ENCODE assay signal across 9 cellular contexts in the genomic region with DNA sequence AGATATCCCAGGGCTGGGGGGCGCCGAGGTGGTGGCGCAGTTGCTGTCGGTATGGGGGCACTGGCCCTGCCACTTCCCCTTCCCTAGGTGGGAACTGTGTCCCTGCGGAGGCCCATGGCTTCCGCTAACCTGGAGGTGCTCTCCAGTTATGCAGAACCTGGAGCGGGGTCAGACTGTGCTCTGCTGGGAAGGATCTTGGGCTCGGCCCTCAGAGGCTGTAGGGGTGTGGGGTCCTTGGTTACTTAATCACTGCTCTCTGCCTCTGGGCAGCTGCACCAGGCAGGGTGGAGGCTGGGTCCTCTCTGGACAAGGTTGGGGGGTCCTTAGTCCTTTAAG. TPM values are rescaled to one million over a fixed set of nuclear protein-coding genes. Genes with fewer than 3 reads are reported as not detected.
A peak's percentile ranks its signal among the peaks of the same experiment; 100 is the strongest.
DNase-seq lines count a peak whose midpoint lies in the region; ATAC-seq and TF ChIP-seq lines count a peak whose summit lies in the region.
"Had no signal": no experiment of that assay in that cellular context is flagged by ENCODE, and none has a peak within 500 bp of the region (broad histone marks: within the 10 kb centered on the region; RNA-seq: fewer than 3 reads in every experiment).

No MANE protein-coding gene starts in this region.

- H3K27me3 ChIP-seq in HUES6 (ENCODE audit: control insufficient read depth, insufficient read depth, low read length) (no peaks in the 10 kb centered on the region), mammary epithelial cell (ENCODE audit: insufficient read depth, low read length) (no peaks in the 10 kb centered on the region), mesenchymal stem cell (ENCODE audit: control insufficient read depth in 1 of 2, insufficient read depth in 1 of 2, low read length in 2 of 2) (no peaks in the 10 kb centered on the region), stomach smooth muscle (ENCODE audit: control insufficient read depth in 1 of 2, insufficient read depth in 2 of 2, low read length in 2 of 2) (no peaks in the 10 kb centered on the region)

- peak overlapping the region; percentile 34 for H3K9ac ChIP-seq in HUES6 (ENCODE audit: low read length)
- H3K9ac ChIP-seq in mammary epithelial cell (ENCODE audit: insufficient read depth, low read length): no peak overlapping the region
- H3K9ac ChIP-seq in mesenchymal stem cell (ENCODE audit: low read length): peak overlapping the region; percentile 95
- H3K9ac ChIP-seq in stomach smooth muscle (ENCODE audit: low read length in 2 of 2): peak overlapping the region; percentile 42 to 47

- H3K9me3 ChIP-seq in HUES6 (ENCODE audit: control insufficient read depth, insufficient read depth, low read depth, low read length): no peaks in the 10 kb centered on the region
- H3K9me3 ChIP-seq in mammary epithelial cell (replicated peaks; ENCODE audit: insufficient read depth, low read length): no peaks in the 10 kb centered on the region
- no peaks in the 10 kb centered on the region for H3K9me3 ChIP-seq in mesenchymal stem cell (ENCODE audit: control insufficient read depth, low read length)
- no peaks in the 10 kb centered on the region for H3K9me3 ChIP-seq in stomach smooth muscle (ENCODE audit: control insufficient read depth in 2 of 2, low read length in 2 of 2)

- H3K23ac ChIP-seq in mesenchymal stem cell (ENCODE audit: low read length in 2 of 2): no peak overlapping the region

- H3K36me3 ChIP-seq in HUES6 (ENCODE audit: control insufficient read depth, insufficient read depth, low read length): peaks cover 13% of the 10 kb centered on the region; the same call in 1 of the 2 replicates
- H3K36me3 ChIP-seq in mammary epithelial cell (ENCODE audit: insufficient read depth, low read length): no peaks in the 10 kb centered on the region
- H3K36me3 ChIP-seq in mesenchymal stem cell (ENCODE audit: control insufficient read depth in 1 of 2, insufficient read depth in 2 of 2, low read depth in 1 of 2, low read length in 2 of 2): peaks cover 41 to 46% of the 10 kb centered on the region in 2 experiments
- peaks cover 0 to 2% of the 10 kb centered on the region in 2 donors for H3K36me3 ChIP-seq in stomach smooth muscle (ENCODE audit: control insufficient read depth in 2 of 2, insufficient read depth in 2 of 2, low read length in 2 of 2)

- no TSS peak for BruUV-seq in mammary epithelial cell (replicated peaks; lab: Mats Ljungman, UMichigan)

- no peak for DNase-seq in mammary epithelial cell
- no peak for DNase-seq in mesenchymal stem cell
- no peak for DNase-seq in T-helper 2 cell treated with Interferon-gamma antibody and Interleukin-4, amounts not matched to agents 5 μg/mL and 100 μg/mL, for 36 hours (ENCODE audit: low spot score)
- no peak for DNase-seq in EL
- DNase-seq in NCI-H345 (lab: John Stamatoyannopoulos, UW): no peak
- DNase-seq: activated CD8-positive, alpha-beta memory T cell treated with anti-CD3 and anti-CD28 coated beads for 24 hours had no signal

- H3K18ac ChIP-seq in mesenchymal stem cell (ENCODE audit: low read depth in 1 of 2, low read length in 2 of 2): peak overlapping the region; percentile 89 to 96

- 82% methylated on average over 7 of the region's 8 CpGs for WGBS in mammary epithelial cell (ENCODE audit: low coverage, missing lambda C conversion rate)
- 79% methylated on average over 8 of the region's 8 CpGs for WGBS in mesenchymal stem cell

- CTCF ChIA-PET in mammary epithelial cell (lab: Charles Lee; ENCODE audit: low non-redundant PET): no interaction called here

- H3K27ac Mint-ChIP-seq in T-helper 2 cell treated with Interferon-gamma antibody and Interleukin-4, amounts not matched to agents 5 μg/mL and 100 μg/mL, for 36 hours: no peak overlapping the region

- peaks cover 69% of the 10 kb centered on the region for H3K79me2 ChIP-seq in mammary epithelial cell (ENCODE audit: insufficient read depth, low read length)

- H3K27ac ChIP-seq in HUES6 (ENCODE audit: low read depth, low read length) (no peak overlapping the region), mammary epithelial cell (ENCODE audit: insufficient read depth, low read depth, low read length) (no peak overlapping the region), mesenchymal stem cell (ENCODE audit: low read length, poor library complexity, severe bottlenecking) (peak overlapping the region; percentile 69), stomach smooth muscle (ENCODE audit: low read length) (peak overlapping the region; percentile 37)

- H3K4me3 Mint-ChIP-seq in T-helper 2 cell treated with Interferon-gamma antibody and Interleukin-4, amounts not matched to agents 5 μg/mL and 100 μg/mL, for 36 hours: no peak overlapping the region

- H2BK5ac ChIP-seq in mesenchymal stem cell (ENCODE audit: low read depth, low read length, poor library complexity, severe bottlenecking): no peak overlapping the region

- H3K9me3 Mint-ChIP-seq in T-helper 2 cell treated with Interferon-gamma antibody and Interleukin-4, amounts not matched to agents 5 μg/mL and 100 μg/mL, for 36 hours: no peaks in the 10 kb centered on the region

- peak overlapping the region; percentile 97 for H3K4me2 ChIP-seq in mammary epithelial cell (ENCODE audit: insufficient read depth, low read depth, low read length)
- H3K4me2 ChIP-seq in mesenchymal stem cell (ENCODE audit: low read length, poor library complexity, severe bottlenecking): peak overlapping the region; percentile 71

- no peak for ATAC-seq in GM19035 (IDR thresholded peaks at IDR 0.05; ENCODE audit: unreplicated experiment)

- H3K4me1 Mint-ChIP-seq in T-helper 2 cell treated with Interferon-gamma antibody and Interleukin-4, amounts not matched to agents 5 μg/mL and 100 μg/mL, for 36 hours (ENCODE audit: low read depth): peaks cover 18% of the 10 kb centered on the region

- H3K4me3 ChIP-seq in HUES6 (ENCODE audit: low read depth, low read length): peak overlapping the region; percentile 19; the same call in 1 of the 2 replicates
- H3K4me3 ChIP-seq in mammary epithelial cell (replicated peaks in 1 of 3; ENCODE audit: insufficient read depth in 1 of 3, low read depth in 2 of 3, low read length in 3 of 3): peak overlapping the region in 2 of 3 experiments; percentile 35 to 81
- peak overlapping the region; percentile 30 to 91 for H3K4me3 ChIP-seq in mesenchymal stem cell (ENCODE audit: insufficient read depth in 1 of 2, low read depth in 1 of 2, low read length in 2 of 2)
- peak overlapping the region; percentile 85 to 89 for H3K4me3 ChIP-seq in stomach smooth muscle (ENCODE audit: low read length in 2 of 2)

- H2BK15ac ChIP-seq in mesenchymal stem cell (ENCODE audit: low read depth, poor library complexity, severe bottlenecking): no peak overlapping the region

- TF ChIP-seq CTCF in mammary epithelial cell (conservative IDR thresholded peaks at IDR 0.05 in 1 of 2, IDR thresholded peaks at IDR 0.05 in 1 of 2; ENCODE audit: extremely low read depth in 1 of 2, insufficient read depth in 1 of 2, low read depth in 1 of 2, low read length in 2 of 2): no peak

- H3K4me1 ChIP-seq in HUES6 (ENCODE audit: control insufficient read depth, insufficient read depth, low read length) (peaks cover 50% of the 10 kb centered on the region), mammary epithelial cell (ENCODE audit: insufficient read depth, low read length) (peaks cover 72% of the 10 kb centered on the region), mesenchymal stem cell (ENCODE audit: control insufficient read depth, insufficient read depth, low read depth, low read length) (peaks cover 55% of the 10 kb centered on the region), stomach smooth muscle (ENCODE audit: control insufficient read depth, insufficient read depth, low read length) (peaks cover 66% of the 10 kb centered on the region)

- no peaks in the 10 kb centered on the region for H3K27me3 Mint-ChIP-seq in T-helper 2 cell treated with Interferon-gamma antibody and Interleukin-4, amounts not matched to agents 5 μg/mL and 100 μg/mL, for 36 hours (ENCODE audit: low read depth)

- H3K36me3 Mint-ChIP-seq in T-helper 2 cell treated with Interferon-gamma antibody and Interleukin-4, amounts not matched to agents 5 μg/mL and 100 μg/mL, for 36 hours (ENCODE audit: low read depth): peaks cover 5% of the 10 kb centered on the region

- H4K8ac ChIP-seq in mesenchymal stem cell (ENCODE audit: low read length): peak overlapping the region; percentile 21

- H3K79me1 ChIP-seq in mesenchymal stem cell (replicated peaks; ENCODE audit: low read length, poor library complexity, severe bottlenecking): peaks cover 2% of the 10 kb centered on the region

- intact Hi-C loops in mammary epithelial cell (cut with micrococcal nuclease): loop anchor here (10.0 kb wide), 1 partner anchor 179 kb away; a partner anchor contains a TSS

- peak overlapping the region; percentile 57 for H2BK120ac ChIP-seq in mesenchymal stem cell (ENCODE audit: low read depth, low read length)

- in situ Hi-C loops in mammary epithelial cell (cut with MboI; ENCODE audit: low sequenced_read_pairs in 2 of 2): loop anchor here (25.0 kb wide), 1 partner anchor 553 kb away; no protein-coding TSS in a partner anchor

- dilution Hi-C loops in mammary epithelial cell (cut with HindIII; ENCODE audit: low sequenced_read_pairs): no loop called here

- peak overlapping the region in 1 of 2 experiments; percentile 17 for H2BK12ac ChIP-seq in mesenchymal stem cell (ENCODE audit: low read length in 2 of 2)

- peak overlapping the region in 1 of 2 experiments; percentile 89 for H3K14ac ChIP-seq in mesenchymal stem cell (ENCODE audit: low read length in 2 of 2)

- peak overlapping the region; percentile 53 to 88 for H3K4ac ChIP-seq in mesenchymal stem cell (ENCODE audit: low read depth in 1 of 2, low read length in 2 of 2)

- H4K20me1 ChIP-seq in mammary epithelial cell (ENCODE audit: insufficient read depth, low read length): no peaks in the 10 kb centered on the region

- H4K91ac ChIP-seq in mesenchymal stem cell (ENCODE audit: low read length): peak overlapping the region; percentile 73

- H2AFZ ChIP-seq in mammary epithelial cell (ENCODE audit: low read depth, low read length) (no peak overlapping the region), mesenchymal stem cell (ENCODE audit: low read depth, low read length) (no peak overlapping the region)

- peak overlapping the region; percentile 17 for H2AK5ac ChIP-seq in mesenchymal stem cell (ENCODE audit: low read length, severe bottlenecking)

RNA-seq across cellular contexts. Expression of a gene that starts 2.4 kb away (rescaled TPM):
- total RNA-seq in mammary epithelial cell: 100 to 1,000 TPM in 1 of 2 donors, 10 to 100 TPM in 1; 24.5 to 158 TPM
- polyA plus RNA-seq in mammary epithelial cell: 43.1 TPM
- 113 TPM for polyA minus RNA-seq in mammary epithelial cell
- polyA plus RNA-seq in mesenchymal stem cell (2013, experiment 1 of 2): 768 TPM
- 790 TPM for polyA plus RNA-seq in mesenchymal stem cell (2013, experiment 2 of 2)

RNA-seq across cellular contexts. Expression of a gene that starts 31.8 kb away (rescaled TPM):
- 10 to 100 TPM; 13.2 to 14.6 TPM for total RNA-seq in mammary epithelial cell
- polyA plus RNA-seq in mammary epithelial cell: 1.6 TPM
- polyA minus RNA-seq in mammary epithelial cell: 1.1 TPM
- polyA plus RNA-seq in mesenchymal stem cell (2013, experiment 1 of 2): 7.4 TPM
- 7.4 TPM for polyA plus RNA-seq in mesenchymal stem cell (2013, experiment 2 of 2)

Comparison
In these comparisons a context has a peak if more than half of its experiments do, and no peak if none do; other contexts are left out.
1. H3K27ac ChIP-seq: peak in mesenchymal stem cell (single experiment) and stomach smooth muscle (single experiment); none in HUES6 (single experiment) and mammary epithelial cell (single experiment).
2. H3K4me3 ChIP-seq: peak in every context shown above with its lines; median percentile 87 in stomach smooth muscle; 60 in mesenchymal stem cell; 58 in mammary epithelial cell; 19 in HUES6.